2 cellular contexts compared by ENCODE assay signal in the genomic region with DNA sequence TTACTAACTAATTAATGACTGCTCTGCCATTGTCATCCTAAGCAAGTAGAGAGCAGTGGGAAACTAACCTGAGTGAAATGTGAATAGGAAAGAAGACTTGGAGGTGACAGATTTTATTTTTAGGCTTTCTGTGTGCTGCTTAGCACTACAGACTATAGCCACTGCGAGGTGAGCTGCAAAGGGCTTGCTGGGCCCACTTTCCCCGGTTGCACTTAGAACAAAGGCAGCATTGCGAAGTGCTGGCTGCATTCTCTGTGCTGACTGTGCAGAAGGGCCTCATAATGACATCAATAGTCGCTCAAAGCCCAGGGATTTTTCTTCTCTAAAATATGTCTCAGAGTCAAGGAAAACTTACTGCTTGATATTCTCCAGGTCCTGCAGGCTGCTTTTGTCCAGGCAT.
TF ChIP-seq lines count a peak whose summit lies in the region.

No MANE protein-coding gene starts in this region.

TF ChIP-seq in HepG2, 621 proteins besides CTCF, POLR2A, EP300 and RAD21 (continued from another document):
- TF ChIP-seq YY1 (IDR thresholded peaks at IDR 0.05; ENCODE audit: insufficient read depth, insufficient replicate concordance, low read depth, low read length) (no peak), NR2F6 (IDR thresholded peaks at IDR 0.05) (no peak), NR2F6 (CRISPR knock-in tag; IDR thresholded peaks at IDR 0.05) (no peak), MED8 (CRISPR knock-in tag; IDR thresholded peaks at IDR 0.05; ENCODE audit: insufficient replicate concordance) (no peak), ZNF839 (CRISPR knock-in tag; IDR thresholded peaks at IDR 0.05; ENCODE audit: borderline replicate concordance) (no peak), ZBTB8A (CRISPR knock-in tag; IDR thresholded peaks at IDR 0.05; ENCODE audit: borderline replicate concordance, low read depth) (no peak), ERF (CRISPR knock-in tag; IDR thresholded peaks at IDR 0.05) (no peak)

TF ChIP-seq in neural cell, 6 proteins besides CTCF, POLR2A, EP300 and RAD21 (continued from another document):
- TF ChIP-seq, protein P1, sequence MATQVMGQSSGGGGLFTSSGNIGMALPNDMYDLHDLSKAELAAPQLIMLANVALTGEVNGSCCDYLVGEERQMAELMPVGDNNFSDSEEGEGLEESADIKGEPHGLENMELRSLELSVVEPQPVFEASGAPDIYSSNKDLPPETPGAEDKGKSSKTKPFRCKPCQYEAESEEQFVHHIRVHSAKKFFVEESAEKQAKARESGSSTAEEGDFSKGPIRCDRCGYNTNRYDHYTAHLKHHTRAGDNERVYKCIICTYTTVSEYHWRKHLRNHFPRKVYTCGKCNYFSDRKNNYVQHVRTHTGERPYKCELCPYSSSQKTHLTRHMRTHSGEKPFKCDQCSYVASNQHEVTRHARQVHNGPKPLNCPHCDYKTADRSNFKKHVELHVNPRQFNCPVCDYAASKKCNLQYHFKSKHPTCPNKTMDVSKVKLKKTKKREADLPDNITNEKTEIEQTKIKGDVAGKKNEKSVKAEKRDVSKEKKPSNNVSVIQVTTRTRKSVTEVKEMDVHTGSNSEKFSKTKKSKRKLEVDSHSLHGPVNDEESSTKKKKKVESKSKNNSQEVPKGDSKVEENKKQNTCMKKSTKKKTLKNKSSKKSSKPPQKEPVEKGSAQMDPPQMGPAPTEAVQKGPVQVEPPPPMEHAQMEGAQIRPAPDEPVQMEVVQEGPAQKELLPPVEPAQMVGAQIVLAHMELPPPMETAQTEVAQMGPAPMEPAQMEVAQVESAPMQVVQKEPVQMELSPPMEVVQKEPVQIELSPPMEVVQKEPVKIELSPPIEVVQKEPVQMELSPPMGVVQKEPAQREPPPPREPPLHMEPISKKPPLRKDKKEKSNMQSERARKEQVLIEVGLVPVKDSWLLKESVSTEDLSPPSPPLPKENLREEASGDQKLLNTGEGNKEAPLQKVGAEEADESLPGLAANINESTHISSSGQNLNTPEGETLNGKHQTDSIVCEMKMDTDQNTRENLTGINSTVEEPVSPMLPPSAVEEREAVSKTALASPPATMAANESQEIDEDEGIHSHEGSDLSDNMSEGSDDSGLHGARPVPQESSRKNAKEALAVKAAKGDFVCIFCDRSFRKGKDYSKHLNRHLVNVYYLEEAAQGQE (IDR thresholded peaks at IDR 0.05; ENCODE audit: borderline replicate concordance), result peak; percentile 64
- TF ChIP-seq SMC3 (conservative IDR thresholded peaks at IDR 0.05; ENCODE audit: poor library complexity) (peak; percentile 39), POLR2AphosphoS5 (IDR thresholded peaks at IDR 0.05) (peak; percentile 38)
